20 cellular contexts compared by ENCODE assay signal in the genomic region with DNA sequence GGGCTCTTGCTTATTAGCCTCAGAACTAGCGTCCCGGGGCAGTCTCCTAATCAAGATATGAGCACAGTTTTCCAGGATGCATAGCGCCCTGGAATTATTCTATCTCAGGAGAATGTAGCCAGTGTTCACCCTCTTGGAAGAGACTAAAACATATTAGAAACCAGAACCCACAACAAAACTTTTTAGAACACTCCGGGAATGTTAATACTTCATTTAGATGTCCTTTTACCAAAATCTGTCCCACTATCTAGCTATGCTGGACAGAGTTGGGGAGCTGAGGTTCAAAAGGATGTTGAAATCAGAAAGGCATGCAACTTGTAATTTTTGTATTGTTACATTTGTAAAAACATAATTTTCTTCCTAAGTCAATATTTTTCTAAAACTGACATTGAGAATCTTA.
"Had no signal": no experiment of that assay in that cellular context is flagged by ENCODE, and none has a peak within 500 bp of the region (broad histone marks: within the 10 kb centered on the region; RNA-seq: fewer than 3 reads in every experiment).

No MANE protein-coding gene starts in this region.

- H3K36me3 ChIP-seq: gastrocnemius medialis, heart left ventricle, lower lobe of right lung, ovary, tibial nerve, vagina had no signal

- H3K27ac ChIP-seq: epithelial cell of prostate, gastrocnemius medialis, lower lobe of right lung, ovary, vagina had no signal

- H3K9me3 ChIP-seq: gastrocnemius medialis, heart left ventricle, lower lobe of right lung, ovary, tibial nerve, vagina had no signal

- H3K4me1 Mint-ChIP-seq: immature natural killer cell; stimulated activated naive B cell treated with anti-CD40 and anti-IgM and Interleukin-4, amounts not matched to agents 10 μg/mL and 1 μg/mL and 100 μg/mL, for 72 hours; T-cell had no signal

- H3K4me3 Mint-ChIP-seq: activated naive CD8-positive, alpha-beta T cell treated with anti-CD3 and anti-CD28 coated beads, Interleukin-2, amount 10 ng/mL, durations not matched to agents 7 days and 5 days; immature natural killer cell; mesothelial cell of epicardium; stimulated activated naive B cell treated with anti-CD40 and anti-IgM and Interleukin-4, amounts not matched to agents 10 μg/mL and 1 μg/mL and 100 μg/mL, for 72 hours; T-cell had no signal

- H3K36me3 Mint-ChIP-seq: activated naive CD8-positive, alpha-beta T cell treated with anti-CD3 and anti-CD28 coated beads, Interleukin-2, amount 10 ng/mL, durations not matched to agents 7 days and 5 days; immature natural killer cell; mesothelial cell of epicardium; stimulated activated naive B cell treated with anti-CD40 and anti-IgM and Interleukin-4, amounts not matched to agents 10 μg/mL and 1 μg/mL and 100 μg/mL, for 72 hours; T-cell had no signal

- H3K4me1 ChIP-seq: gastrocnemius medialis, lower lobe of right lung had no signal

- H3K9me3 Mint-ChIP-seq: activated naive CD8-positive, alpha-beta T cell treated with anti-CD3 and anti-CD28 coated beads, Interleukin-2, amount 10 ng/mL, durations not matched to agents 7 days and 5 days; mesothelial cell of epicardium; stimulated activated naive B cell treated with anti-CD40 and anti-IgM and Interleukin-4, amounts not matched to agents 10 μg/mL and 1 μg/mL and 100 μg/mL, for 72 hours; T-cell had no signal

- H3K27ac Mint-ChIP-seq: activated naive CD8-positive, alpha-beta T cell treated with anti-CD3 and anti-CD28 coated beads, Interleukin-2, amount 10 ng/mL, durations not matched to agents 7 days and 5 days; immature natural killer cell; mesothelial cell of epicardium; stimulated activated naive B cell treated with anti-CD40 and anti-IgM and Interleukin-4, amounts not matched to agents 10 μg/mL and 1 μg/mL and 100 μg/mL, for 72 hours; T-cell had no signal

- H3K27me3 ChIP-seq: gastrocnemius medialis, heart left ventricle, ovary, tibial nerve, vagina had no signal

- DNase-seq: activated naive CD4-positive, alpha-beta T cell; activated naive CD8-positive, alpha-beta T cell treated with anti-CD3 and anti-CD28 coated beads, Interleukin-2, amount 10 ng/mL, durations not matched to agents 7 days and 5 days; activated T-cell treated with anti-CD3 and anti-CD28 coated beads for 4 hours; cerebellar nuclear complex; dermis blood vessel endothelial cell; gastrocnemius medialis; heart left ventricle; immature natural killer cell; left cardiac atrium; lower lobe of right lung; ovary; stimulated activated CD4-positive, alpha-beta T cell treated with anti-CD3 and anti-CD28 coated beads, Interleukin-2, amount 100 ng/mL, for 48 hours; stimulated activated naive B cell treated with anti-CD40 and anti-IgM and Interleukin-4, amounts not matched to agents 10 μg/mL and 1 μg/mL and 100 μg/mL, for 72 hours; T-cell; T-helper 9 cell had no signal

- H3K4me3 ChIP-seq: gastrocnemius medialis, heart left ventricle, lower lobe of right lung, ovary, tibial nerve, vagina had no signal

- ATAC-seq: activated CD4-positive, CD25-positive, alpha-beta regulatory T cell treated with anti-CD3 and anti-CD28 coated beads, Interleukin-2, amount 50 U/mL, for 24 hours; gastrocnemius medialis; left cardiac atrium; lower lobe of right lung; stimulated activated naive B cell treated with anti-CD40 and anti-IgM and Interleukin-4, amounts not matched to agents 10 μg/mL and 1 μg/mL and 100 μg/mL, for 72 hours; T-cell had no signal
